14 cellular contexts compared by ENCODE assay signal in the genomic region with DNA sequence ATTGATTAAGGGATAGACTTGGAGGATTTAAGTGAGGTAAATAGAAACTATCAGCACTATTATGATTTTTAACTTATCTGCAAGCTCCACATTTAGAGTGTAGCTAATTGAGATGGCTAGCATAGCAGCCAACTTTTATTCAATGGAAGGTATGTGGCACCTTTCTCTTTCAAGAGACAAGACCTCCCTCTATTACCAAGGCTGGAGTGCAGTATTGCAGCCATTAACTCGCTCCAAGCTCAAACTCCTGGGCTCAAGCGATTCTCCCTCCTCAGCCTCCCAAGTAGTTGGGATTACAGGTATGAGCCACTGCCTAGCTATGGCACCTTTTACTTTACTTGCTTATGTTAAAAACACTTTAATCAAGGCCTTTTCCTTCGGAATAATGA. TPM values are rescaled to one million over a fixed set of nuclear protein-coding genes. Genes with fewer than 3 reads are reported as not detected.
DNase-seq lines count a peak whose midpoint lies in the region; ATAC-seq and TF ChIP-seq lines count a peak whose summit lies in the region.
"Had no signal": no experiment of that assay in that cellular context is flagged by ENCODE, and none has a peak within 500 bp of the region (broad histone marks: within the 10 kb centered on the region; RNA-seq: fewer than 3 reads in every experiment).

No MANE protein-coding gene starts in this region.

- peaks cover 48% of the 10 kb centered on the region for H4K20me1 ChIP-seq in GM23248 (ENCODE audit: insufficient read depth)

- H3K79me2 ChIP-seq in GM23248 (ENCODE audit: insufficient read depth), result peaks cover 25% of the 10 kb centered on the region
- H3K79me2 ChIP-seq: parathyroid adenoma had no signal

- in situ Hi-C loops in GM23248 (cut with MboI), result no loop called here

- H3K27me3 ChIP-seq in GM23248 (replicated peaks; ENCODE audit: insufficient read depth), result no peaks in the 10 kb centered on the region
- H3K27me3 ChIP-seq in naive thymus-derived CD4-positive, alpha-beta T cell (ENCODE audit: control insufficient read depth in 2 of 2, insufficient read depth in 2 of 2, low read length in 2 of 2), result no peaks in the 10 kb centered on the region

- H3F3A ChIP-seq in GM23248 (ENCODE audit: insufficient read depth), result peaks cover 87% of the 10 kb centered on the region

- H3K9ac ChIP-seq in GM23248, result peak overlapping the region; percentile 9; the same call in 1 of the 2 replicates
- H3K9ac ChIP-seq: parathyroid adenoma had no signal

- TF ChIP-seq CTCF in CD14-positive monocyte (IDR thresholded peaks at IDR 0.05), result no peak
- TF ChIP-seq CTCF in WTC11 (IDR thresholded peaks at IDR 0.05), result no peak

- H3K4me3 ChIP-seq in GM23248, result no peak overlapping the region
- no peak overlapping the region for H3K4me3 ChIP-seq in naive thymus-derived CD4-positive, alpha-beta T cell (ENCODE audit: low read length)

- peak; percentile 3; the same call in 1 of the 2 replicates for ATAC-seq in WTC11
- ATAC-seq in naive thymus-derived CD4-positive, alpha-beta T cell, result no peak
- no peak for ATAC-seq in stimulated activated naive CD8-positive, alpha-beta T cell treated with anti-CD3 and anti-CD28 coated beads, Interleukin-15, amount 100 ng/mL, for 72 hours

- H3K36me3 Mint-ChIP-seq in CD14-positive monocyte, result peaks cover 39 to 46% of the 10 kb centered on the region in 2 donors
- H3K36me3 Mint-ChIP-seq in WTC11, result peaks cover 26% of the 10 kb centered on the region
- H3K36me3 Mint-ChIP-seq in naive thymus-derived CD4-positive, alpha-beta T cell, result peaks cover 6 to 34% (median 14%) of the 10 kb centered on the region in 5 donors

- H3K4me3 Mint-ChIP-seq in CD14-positive monocyte (no peak overlapping the region), WTC11 (no peak overlapping the region)
- H3K4me3 Mint-ChIP-seq in naive thymus-derived CD4-positive, alpha-beta T cell, result peak overlapping the region in 4 of 10 donors; percentile 7 to 77 (median 38)
- H3K4me3 Mint-ChIP-seq in stimulated activated naive CD8-positive, alpha-beta T cell treated with anti-CD3 and anti-CD28 coated beads, Interleukin-15, amount 100 ng/mL, for 72 hours, result no peak overlapping the region

- 95 to 98% methylated on average over 3 of the region's 3 CpGs for WGBS in GM23248 (ENCODE audit: low coverage in 1 of 2, low lambda C conversion rate in 2 of 2, missing lambda C conversion rate in 2 of 2), 2 experiments

- CTCF ChIA-PET in WTC11 (lab: Charles Lee), result interaction anchor here (1.5 to 1.6 kb wide), 2 partner anchors 38 to 286 kb away, joined by 4 to 6 read pairs; no protein-coding TSS in a partner anchor
- CTCF ChIA-PET in naive thymus-derived CD4-positive, alpha-beta T cell (lab: Charles Lee), result interaction anchor here (0.8 to 0.9 kb wide), 2 partner anchors 32 to 285 kb away, joined by 3 to 5 read pairs; no protein-coding TSS in a partner anchor

- DNase-seq in CD14-positive monocyte (ENCODE audit: low spot score), result no peak
- DNase-seq in GM23248, result no peak
- DNase-seq in WTC11 (ENCODE audit: low spot score), result no peak
- no peak for DNase-seq in naive thymus-derived CD4-positive, alpha-beta T cell
- no peak for DNase-seq in NCI-H345 treated with DMSO at 0.1 percent for 48 hours (lab: John Stamatoyannopoulos, UW; ENCODE audit: unreplicated experiment)
- DNase-seq in stimulated activated naive CD8-positive, alpha-beta T cell treated with anti-CD3 and anti-CD28 coated beads, Interleukin-15, amount 100 ng/mL, for 72 hours, result no peak
- no peak for DNase-seq in hippocampal formation (lab: John Stamatoyannopoulos, UW)
- no peak for DNase-seq in KG1 (lab: John Stamatoyannopoulos, UW)
- DNase-seq: activated CD4-positive, alpha-beta T cell treated with anti-CD3 and anti-CD28 coated beads for 48 hours; DND-41; NCI-H1105; NCI-H774; stimulated activated CD4-positive, alpha-beta T cell treated with anti-CD3 and anti-CD28 coated beads, Interleukin-2, amount 100 ng/mL, for 48 hours had no signal

- no peak overlapping the region for H2AFZ ChIP-seq in GM23248
- H2AFZ ChIP-seq: parathyroid adenoma had no signal

- intact Hi-C loops in CD14-positive monocyte (cut with micrococcal nuclease), result loop anchor here in 1 of 2 donors (10.0 kb wide), 1 partner anchor 712 kb away; no protein-coding TSS in a partner anchor
- intact Hi-C loops in naive thymus-derived CD4-positive, alpha-beta T cell (cut with micrococcal nuclease), result loop anchor here in 1 of 2 donors (5.0 kb wide), 1 partner anchor 34 kb away; no protein-coding TSS in a partner anchor

- peak overlapping the region; percentile 73 for H3K27ac ChIP-seq in GM23248
- H3K27ac ChIP-seq in naive thymus-derived CD4-positive, alpha-beta T cell (ENCODE audit: low read depth, low read length), result peak overlapping the region; percentile 32
- H3K27ac ChIP-seq: parathyroid adenoma had no signal

- peak overlapping the region in 4 of 7 donors; percentile 14 to 84 (median 54) for H3K27ac Mint-ChIP-seq in CD14-positive monocyte
- H3K27ac Mint-ChIP-seq in WTC11, result peak overlapping the region; percentile 87
- peak overlapping the region in 8 of 9 donors; percentile 53 to 92 (median 84) for H3K27ac Mint-ChIP-seq in naive thymus-derived CD4-positive, alpha-beta T cell
- no peak overlapping the region for H3K27ac Mint-ChIP-seq in stimulated activated naive CD8-positive, alpha-beta T cell treated with anti-CD3 and anti-CD28 coated beads, Interleukin-15, amount 100 ng/mL, for 72 hours

- H3K36me3 ChIP-seq in GM23248 (ENCODE audit: low read depth), result peaks cover 34% of the 10 kb centered on the region
- H3K36me3 ChIP-seq in naive thymus-derived CD4-positive, alpha-beta T cell (ENCODE audit: control insufficient read depth in 2 of 3, insufficient read depth in 3 of 3, low read length in 3 of 3), result peaks cover 13 to 25% (median 17%) of the 10 kb centered on the region in 3 experiments

- peaks cover 78% of the 10 kb centered on the region for H3K4me1 ChIP-seq in GM23248 (ENCODE audit: insufficient read depth)
- peaks cover 47 to 63% of the 10 kb centered on the region in 2 donors for H3K4me1 ChIP-seq in naive thymus-derived CD4-positive, alpha-beta T cell (ENCODE audit: control insufficient read depth in 2 of 2, insufficient read depth in 2 of 2, low read length in 2 of 2)

- no peaks in the 10 kb centered on the region for H3K9me3 ChIP-seq in GM23248 (ENCODE audit: low read depth)
- H3K9me3 ChIP-seq in naive thymus-derived CD4-positive, alpha-beta T cell (ENCODE audit: control insufficient read depth in 2 of 3, low read length in 3 of 3), result no peaks in the 10 kb centered on the region

- H3K27me3 Mint-ChIP-seq in CD14-positive monocyte (ENCODE audit: low read depth in 3 of 3), result peaks cover 0 to 3% (median 2%) of the 10 kb centered on the region in 3 donors
- no peaks in the 10 kb centered on the region for H3K27me3 Mint-ChIP-seq in WTC11 (ENCODE audit: low read depth)
- H3K27me3 Mint-ChIP-seq in naive thymus-derived CD4-positive, alpha-beta T cell, result no peaks in the 10 kb centered on the region
- H3K27me3 Mint-ChIP-seq in stimulated activated naive CD8-positive, alpha-beta T cell treated with anti-CD3 and anti-CD28 coated beads, Interleukin-15, amount 100 ng/mL, for 72 hours, result no peaks in the 10 kb centered on the region

- H3K9me2 ChIP-seq in GM23248 (ENCODE audit: insufficient read depth), result no peaks in the 10 kb centered on the region

- peaks cover 95% of the 10 kb centered on the region for H3K4me1 Mint-ChIP-seq in CD14-positive monocyte
- peaks cover 43% of the 10 kb centered on the region for H3K4me1 Mint-ChIP-seq in WTC11
- H3K4me1 Mint-ChIP-seq in naive thymus-derived CD4-positive, alpha-beta T cell, result peaks cover 64 to 99% (median 89%) of the 10 kb centered on the region in 7 donors
- H3K4me1 Mint-ChIP-seq in stimulated activated naive CD8-positive, alpha-beta T cell treated with anti-CD3 and anti-CD28 coated beads, Interleukin-15, amount 100 ng/mL, for 72 hours, result peaks cover 94% of the 10 kb centered on the region

- POLR2A ChIA-PET in WTC11 (lab: Charles Lee), result interaction anchor here (0.5 to 1.0 kb wide), 3 partner anchors 10 to 726 kb away, joined by 3 to 4 read pairs (median 3); no protein-coding TSS in a partner anchor
- POLR2A ChIA-PET in naive thymus-derived CD4-positive, alpha-beta T cell (lab: Charles Lee), result interaction anchor here (0.8 to 1.0 kb wide), 2 partner anchors 11 to 35 kb away, joined by 3 read pairs; no protein-coding TSS in a partner anchor

- H3K9me3 Mint-ChIP-seq in CD14-positive monocyte (no peaks in the 10 kb centered on the region), WTC11 (no peaks in the 10 kb centered on the region)
- H3K9me3 Mint-ChIP-seq in naive thymus-derived CD4-positive, alpha-beta T cell, result peaks cover 0 to 2% (median 0%) of the 10 kb centered on the region in 11 donors
- H3K9me3 Mint-ChIP-seq in stimulated activated naive CD8-positive, alpha-beta T cell treated with anti-CD3 and anti-CD28 coated beads, Interleukin-15, amount 100 ng/mL, for 72 hours, result no peaks in the 10 kb centered on the region

- H3K4me2 ChIP-seq in GM23248 (ENCODE audit: unreplicated experiment), result peak overlapping the region; percentile 31

TF ChIP-seq in WTC11, 78 proteins besides CTCF, POLR2A, EP300 and RAD21 (continues in another document):
- TF ChIP-seq CREB1 (CRISPR knock-in tag; IDR thresholded peaks at IDR 0.05) (no peak), TEAD1 (CRISPR knock-in tag; IDR thresholded peaks at IDR 0.05) (no peak)

RNA-seq across cellular contexts. Expression of gene TPT1, which starts 8.2 kb away (rescaled TPM):
- polyA plus RNA-seq in CD14-positive monocyte (1,000 to 10,000 TPM; 2,102 to 2,493 TPM), GM23248 (2016; fragmentation: Nextera tagmentation; extraction: Ambion mirVana) (1,100 and 1,151 TPM in 2 replicates)
- 2,021 and 2,164 TPM in 2 replicates for total RNA-seq in GM23248 (2014; rRNA removed; shearing (Covaris generic))
- total RNA-seq in WTC11 (2021), result 1,861 to 2,091 TPM (median 2,076 TPM) in 3 replicates
- over 10,000 TPM in 2 of 5 experiments, 1,000 to 10,000 TPM in 3; 4,230 to 13,134 (median 7,796) TPM for total RNA-seq in naive thymus-derived CD4-positive, alpha-beta T cell
- polyA plus RNA-seq in naive thymus-derived CD4-positive, alpha-beta T cell, result 1,000 to 10,000 TPM; 3,943 to 4,894 TPM

Comparison
In these comparisons a context has a peak if more than half of its experiments do, and no peak if none do; other contexts are left out.
1. H3K27ac Mint-ChIP-seq: peak in CD14-positive monocyte (4 of 7), WTC11 (single experiment) and naive thymus-derived CD4-positive, alpha-beta T cell (8 of 9); none in stimulated activated naive CD8-positive, alpha-beta T cell treated with anti-CD3 and anti-CD28 coated beads, Interleukin-15, amount 100 ng/mL, for 72 hours (0 of 2).